ENCODE assay signal across 1 cellular context in genomic region chr6:136103763-136104311, GRCh38.
TF ChIP-seq lines count a peak whose summit lies in the region.

No MANE protein-coding gene starts in this region.

TF ChIP-seq in GM23338, 12 proteins besides CTCF, POLR2A, EP300 and RAD21 (continued from another document):
- no peak for TF ChIP-seq ZNF462 (CRISPR knock-in tag; IDR thresholded peaks at IDR 0.05)
- no peak for TF ChIP-seq JUNB (IDR thresholded peaks at IDR 0.05; ENCODE audit: unreplicated experiment)
- TF ChIP-seq ZNF114 (CRISPR knock-in tag; IDR thresholded peaks at IDR 0.05), result no peak
- no peak for TF ChIP-seq EZH2 (IDR thresholded peaks at IDR 0.05; ENCODE audit: low read depth, unreplicated experiment)
- no peak for TF ChIP-seq EZH2phosphoT487 (IDR thresholded peaks at IDR 0.05; ENCODE audit: unreplicated experiment)
- TF ChIP-seq STAT1 (IDR thresholded peaks at IDR 0.05; ENCODE audit: unreplicated experiment), result no peak
- TF ChIP-seq ZNF331 (CRISPR knock-in tag; IDR thresholded peaks at IDR 0.05; ENCODE audit: low read depth), result no peak
TF ChIP-seq in GM23338: peak in this region for 0.
